In genomic region chr5:153362026-153362425, GRCh38 we compare ENCODE assay signal across 9 cellular contexts.
"Had no signal": no experiment of that assay in that cellular context is flagged by ENCODE, and none has a peak within 500 bp of the region (broad histone marks: within the 10 kb centered on the region; RNA-seq: fewer than 3 reads in every experiment).

No MANE protein-coding gene starts in this region.

- H3K4me1 ChIP-seq: HAP-1 had no signal

- H3K9me3 ChIP-seq: HAP-1 had no signal

- H3K4me3 Mint-ChIP-seq: GM23338, H9, HFFc6 had no signal

- H3K9ac ChIP-seq: GM23248 had no signal

- H3K27ac ChIP-seq: GM23248 had no signal

- H3K4me3 ChIP-seq: GM23248, GM23338, HAP-1 had no signal

- H3K4me2 ChIP-seq: GM23338 had no signal

- DNase-seq: GM23248, GOT3, H9, HCEC 1CT, HFFc6 had no signal

- FAIRE-seq: H1, H54 had no signal

- H2AFZ ChIP-seq: GM23248, GM23338 had no signal

- H3K27ac Mint-ChIP-seq: GM23338, H9, HFFc6 had no signal

- H3K36me3 ChIP-seq: HAP-1 had no signal

- H3K9me3 Mint-ChIP-seq: GM23338, H9, HFFc6 had no signal
